ENCODE assay signal across 20 cellular contexts in the genomic region with DNA sequence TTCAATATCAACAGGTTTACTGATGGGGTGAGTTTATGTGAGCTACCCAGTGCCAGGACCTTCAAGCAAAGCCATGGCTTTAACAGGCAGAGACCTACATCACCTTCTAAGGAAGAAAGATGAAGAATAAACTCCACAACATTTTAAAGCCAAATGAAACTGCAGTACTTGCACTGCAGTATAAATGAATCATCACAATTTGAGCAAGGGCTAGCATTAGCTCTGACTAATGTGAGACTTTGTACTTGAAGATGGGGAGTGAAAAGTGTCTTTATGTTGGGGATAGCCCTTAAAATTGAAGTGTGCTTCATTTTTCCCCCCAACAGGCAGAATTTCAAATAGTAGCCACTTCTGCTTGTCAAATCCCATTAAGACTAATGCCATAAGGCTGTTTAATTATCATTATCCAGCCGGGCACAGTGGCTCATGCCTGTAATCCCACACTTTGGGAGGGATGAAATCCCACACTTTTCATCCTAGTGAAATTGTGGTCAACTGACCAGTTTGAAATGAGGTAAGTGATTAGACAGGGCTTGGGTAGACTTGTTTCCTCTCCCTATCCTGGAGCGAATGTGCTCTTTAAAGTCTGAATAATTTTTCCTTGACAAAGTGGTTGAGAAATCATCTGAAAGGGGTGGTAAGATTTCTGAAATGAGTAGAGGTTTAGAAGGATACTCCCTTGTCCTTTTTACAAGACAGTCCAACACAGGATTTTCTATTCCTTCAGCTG. TPM values are rescaled to one million over a fixed set of nuclear protein-coding genes. Genes with fewer than 3 reads are reported as not detected.
DNase-seq lines count a peak whose midpoint lies in the region; ATAC-seq and TF ChIP-seq lines count a peak whose summit lies in the region.
"Had no signal": no experiment of that assay in that cellular context is flagged by ENCODE, and none has a peak within 500 bp of the region (broad histone marks: within the 10 kb centered on the region; RNA-seq: fewer than 3 reads in every experiment).

No MANE protein-coding gene starts in this region.

- H3K4me3 Mint-ChIP-seq in progenitor cell of endocrine pancreas (ENCODE audit: low read depth), result no peak overlapping the region
- H3K4me3 Mint-ChIP-seq in CD4-positive, alpha-beta T cell, result no peak overlapping the region
- H3K4me3 Mint-ChIP-seq: activated T-cell treated with anti-CD3 and anti-CD28 coated beads, Interleukin-2, amount 50 U/mL, for 24 hours had no signal

- H3K36me3 ChIP-seq in muscle layer of colon (ENCODE audit: insufficient read depth, low read length), result peaks cover 7% of the 10 kb centered on the region
- H3K36me3 ChIP-seq: neutrophil had no signal

- POLR2A ChIA-PET in CD4-positive, alpha-beta T cell (lab: Charles Lee), result no interaction called here

- H3K4me3 ChIP-seq in muscle layer of colon (ENCODE audit: low read depth in 1 of 2, low read length in 2 of 2), result no peak overlapping the region
- H3K4me3 ChIP-seq: Peyer's patch had no signal

- H3K27me3 ChIP-seq in muscle layer of colon (ENCODE audit: control insufficient read depth in 1 of 2, insufficient read depth in 2 of 2, low read length in 2 of 2), result no peaks in the 10 kb centered on the region
- H3K27me3 ChIP-seq in CD4-positive, alpha-beta T cell (ENCODE audit: control insufficient read depth, insufficient read depth, low read length), result no peaks in the 10 kb centered on the region
- H3K27me3 ChIP-seq: foreskin keratinocyte, neutrophil, Peyer's patch had no signal

- no peaks in the 10 kb centered on the region for H3K9me3 ChIP-seq in muscle layer of colon (ENCODE audit: low read length)
- no peaks in the 10 kb centered on the region for H3K9me3 ChIP-seq in CD4-positive, alpha-beta T cell (ENCODE audit: control insufficient read depth, low read length)
- H3K9me3 ChIP-seq: neutrophil, Peyer's patch had no signal

- ATAC-seq in GM18858 (IDR thresholded peaks at IDR 0.05; ENCODE audit: unreplicated experiment), result no peak
- no peak for ATAC-seq in CD4-positive, alpha-beta T cell (ENCODE audit: poor library complexity)
- ATAC-seq: foreskin keratinocyte had no signal

- CTCF ChIA-PET in CD4-positive, alpha-beta T cell (lab: Charles Lee), result interaction anchor here (1.2 kb wide), 1 partner anchor 8 kb away, joined by 3 read pairs; no protein-coding TSS in a partner anchor

- peak overlapping the region; percentile 17 for H3K9ac ChIP-seq in muscle layer of colon (ENCODE audit: low read length)
- H3K9ac ChIP-seq: KMS-11 had no signal

- H3K36me3 Mint-ChIP-seq in progenitor cell of endocrine pancreas (ENCODE audit: insufficient read depth), result peaks cover 14% of the 10 kb centered on the region
- H3K36me3 Mint-ChIP-seq in CD4-positive, alpha-beta T cell (ENCODE audit: low read depth), result peaks cover 75% of the 10 kb centered on the region

- intact Hi-C loops in CD4-positive, alpha-beta T cell (cut with DNase I, micrococcal nuclease), result no loop called here

- peak; percentile 20 for DNase-seq in AG20443 (ENCODE audit: low spot score)
- DNase-seq in MV-4-11 (lab: John Stamatoyannopoulos, UW), result peak; percentile 0
- DNase-seq in astrocyte of the hippocampus (ENCODE audit: low read depth, low spot score), result peak; percentile 15
- no peak for DNase-seq in middle frontal gyrus (ENCODE audit: extremely low spot score, low spot score)
- DNase-seq in progenitor cell of endocrine pancreas (ENCODE audit: low spot score, unreplicated experiment), result no peak
- DNase-seq in CD4-positive, alpha-beta T cell, result no peak
- DNase-seq: activated CD4-positive, alpha-beta T cell treated with anti-CD3 and anti-CD28 coated beads for 4 hours; activated T-cell treated with anti-CD3 and anti-CD28 coated beads, Interleukin-2, amount 50 U/mL, for 24 hours; AML-193; DMS 273 treated with DMSO at 0.1 percent for 48 hours; foreskin keratinocyte; NCI-H510A treated with DMSO at 0.1 percent for 48 hours; Peyer's patch; T-helper 2 cell had no signal

- H3K9me3 Mint-ChIP-seq in progenitor cell of endocrine pancreas (ENCODE audit: low read depth), result peaks cover 18% of the 10 kb centered on the region
- no peaks in the 10 kb centered on the region for H3K9me3 Mint-ChIP-seq in CD4-positive, alpha-beta T cell
- H3K9me3 Mint-ChIP-seq: activated T-cell treated with anti-CD3 and anti-CD28 coated beads, Interleukin-2, amount 50 U/mL, for 24 hours had no signal

- TF ChIP-seq CTCF in progenitor cell of endocrine pancreas (IDR thresholded peaks at IDR 0.05; ENCODE audit: unreplicated experiment), result no peak
- TF ChIP-seq CTCF in CD4-positive, alpha-beta T cell (IDR thresholded peaks at IDR 0.05), result no peak

- no peak overlapping the region for H3K27ac ChIP-seq in muscle layer of colon (ENCODE audit: low read depth, low read length)
- H3K27ac ChIP-seq in CD4-positive, alpha-beta T cell (ENCODE audit: low read depth, low read length), result no peak overlapping the region
- H3K27ac ChIP-seq: foreskin keratinocyte, KMS-11, neutrophil, Peyer's patch had no signal

- no peak overlapping the region for H3K27ac Mint-ChIP-seq in progenitor cell of endocrine pancreas
- no peak overlapping the region for H3K27ac Mint-ChIP-seq in CD4-positive, alpha-beta T cell
- H3K27ac Mint-ChIP-seq: activated T-cell treated with anti-CD3 and anti-CD28 coated beads, Interleukin-2, amount 50 U/mL, for 24 hours had no signal

- H3K4me1 ChIP-seq in muscle layer of colon (ENCODE audit: insufficient read depth, low read length), result peaks cover 2% of the 10 kb centered on the region
- H3K4me1 ChIP-seq: foreskin keratinocyte, Peyer's patch had no signal

- peaks cover 1% of the 10 kb centered on the region for H3K4me1 Mint-ChIP-seq in progenitor cell of endocrine pancreas (ENCODE audit: low read depth)
- H3K4me1 Mint-ChIP-seq in CD4-positive, alpha-beta T cell (ENCODE audit: low read depth), result peaks cover 5% of the 10 kb centered on the region

- H3K27me3 Mint-ChIP-seq in progenitor cell of endocrine pancreas, result no peaks in the 10 kb centered on the region
- H3K27me3 Mint-ChIP-seq in CD4-positive, alpha-beta T cell, result no peaks in the 10 kb centered on the region

RNA-seq across cellular contexts. Expression of a gene that starts 27.2 kb away (rescaled TPM):
- not detected in 2 replicates for total RNA-seq in progenitor cell of endocrine pancreas
- not detected for total RNA-seq in CD4-positive, alpha-beta T cell
- total RNA-seq: dermis microvascular lymphatic vessel endothelial cell, foreskin keratinocyte, lung microvascular endothelial cell had no signal

Comparison
In these comparisons a context has a peak if more than half of its experiments do, and no peak if none do; other contexts are left out.
1. DNase-seq: peak in AG20443 (single experiment), MV-4-11 (single experiment) and astrocyte of the hippocampus (single experiment); none in middle frontal gyrus (single experiment), progenitor cell of endocrine pancreas (single experiment) and CD4-positive, alpha-beta T cell (0 of 10).